In the genomic region with DNA sequence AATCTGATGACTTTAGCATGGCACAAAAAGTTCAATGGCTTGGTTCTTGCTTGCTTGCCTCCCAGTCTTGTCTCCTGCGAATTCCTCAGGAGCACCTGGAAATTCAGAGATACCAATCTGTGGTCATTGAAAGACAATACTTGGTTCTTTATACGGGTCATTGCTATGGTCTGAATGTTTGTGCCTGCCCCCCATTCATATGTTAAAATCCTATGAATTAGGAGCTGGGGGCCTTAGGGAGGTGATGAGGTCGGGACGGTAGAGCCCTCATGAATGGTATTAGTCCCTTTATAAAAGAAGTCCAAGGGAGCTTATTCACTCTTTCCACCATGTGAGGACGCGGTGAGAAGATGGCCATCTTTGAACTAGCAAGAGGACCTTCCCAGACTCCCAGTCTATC, we compare ENCODE assay signal across 34 cellular contexts.
"Had no signal": no experiment of that assay in that cellular context is flagged by ENCODE, and none has a peak within 500 bp of the region (broad histone marks: within the 10 kb centered on the region; RNA-seq: fewer than 3 reads in every experiment).

No MANE protein-coding gene starts in this region.

- H3K9me3 Mint-ChIP-seq: activated naive CD4-positive, alpha-beta T cell treated with anti-CD3 and anti-CD28 coated beads for 36 hours; activated naive CD4-positive, alpha-beta T cell treated with anti-CD3 and anti-CD28 coated beads, Interleukin-2, amount 50 U/mL, for 72 hours; activated T-cell treated with anti-CD3 and anti-CD28 coated beads, Interleukin-2, amount 50 U/mL, for 24 hours had no signal

- H3K27ac ChIP-seq: adrenal gland, body of pancreas, brain microvascular endothelial cell, breast epithelium, VCaP had no signal

- DNase-seq: activated CD4-positive, alpha-beta memory T cell treated with anti-CD3 and anti-CD28 coated beads, Interleukin-2, amount 10 ng/mL, durations not matched to agents 7 days and 5 days; activated CD4-positive, alpha-beta T cell treated with anti-CD3 and anti-CD28 coated beads for 1 hour; activated CD4-positive, alpha-beta T cell treated with anti-CD3 and anti-CD28 coated beads for 36 hours; activated CD4-positive, alpha-beta T cell treated with anti-CD3 and anti-CD28 coated beads for 48 hours; activated CD4-positive, alpha-beta T cell treated with anti-CD3 and anti-CD28 coated beads, Interleukin-2, amount 10 ng/mL, durations not matched to agents 7 days and 5 days; activated CD4-positive, alpha-beta T cell treated with anti-CD3 and anti-CD28 coated beads, Interleukin-2, amount 50 U/mL, for 48 hours; activated CD4-positive, CD25-positive, alpha-beta regulatory T cell; activated CD8-positive, alpha-beta memory T cell treated with anti-CD3 and anti-CD28 coated beads for 24 hours; activated CD8-positive, alpha-beta memory T cell treated with anti-CD3 and anti-CD28 coated beads, Interleukin-2, amount 10 ng/mL, durations not matched to agents 7 days and 5 days; activated CD8-positive, alpha-beta memory T cell treated with anti-CD3 and anti-CD28 coated beads, Interleukin-2, amount 50 U/mL, for 48 hours; activated CD8-positive, alpha-beta T cell treated with anti-CD3 and anti-CD28 coated beads, Interleukin-2, amount 10 ng/mL, durations not matched to agents 7 days and 5 days; activated effector memory CD4-positive, alpha-beta T cell treated with Interleukin-2 at 50 U/mL for 16 hours; activated gamma-delta T cell treated with Interleukin-2 at 50 U/mL for 16 hours; activated naive CD4-positive, alpha-beta T cell; activated naive CD4-positive, alpha-beta T cell treated with anti-CD3 and anti-CD28 coated beads for 36 hours; activated naive CD4-positive, alpha-beta T cell treated with anti-CD3 and anti-CD28 coated beads, Interleukin-2, amount 50 U/mL, for 16 hours; activated naive CD8-positive, alpha-beta T cell treated with anti-CD3 and anti-CD28 coated beads for 36 hours; activated T-cell treated with anti-CD3 and anti-CD28 coated beads, Interleukin-2, amount 50 U/mL, for 24 hours; activated T-cell treated with anti-CD3 and anti-CD28 coated beads, Interleukin-2, amount 50 U/mL, for 48 hours; adrenal gland; amniotic stem cell; aorta; body of pancreas; brain microvascular endothelial cell; central memory CD4-positive, alpha-beta T cell; T-helper 2 cell; T-helper 9 cell had no signal

- H3K27ac Mint-ChIP-seq: activated CD4-positive, alpha-beta memory T cell treated with anti-CD3 and anti-CD28 coated beads, Interleukin-2, amount 10 ng/mL, durations not matched to agents 7 days and 5 days; activated CD4-positive, alpha-beta T cell treated with anti-CD3 and anti-CD28 coated beads for 36 hours; activated CD4-positive, alpha-beta T cell treated with anti-CD3 and anti-CD28 coated beads, Interleukin-2, amount 10 ng/mL, durations not matched to agents 7 days and 5 days; activated CD8-positive, alpha-beta memory T cell treated with anti-CD3 and anti-CD28 coated beads, Interleukin-2, amount 10 ng/mL, durations not matched to agents 7 days and 5 days; activated CD8-positive, alpha-beta T cell treated with anti-CD3 and anti-CD28 coated beads, Interleukin-2, amount 10 ng/mL, durations not matched to agents 7 days and 5 days; activated naive CD4-positive, alpha-beta T cell treated with anti-CD3 and anti-CD28 coated beads for 36 hours; activated naive CD4-positive, alpha-beta T cell treated with anti-CD3 and anti-CD28 coated beads, Interleukin-2, amount 50 U/mL, for 72 hours; activated naive CD8-positive, alpha-beta T cell treated with anti-CD3 and anti-CD28 coated beads for 36 hours; activated T-cell treated with anti-CD3 and anti-CD28 coated beads, Interleukin-2, amount 50 U/mL, for 24 hours; activated T-helper 2 cell treated with anti-CD3 and anti-CD28 coated beads, Interferon-gamma antibody, Interleukin-2, Interleukin-4, amounts not matched to agents 10 μg/mL and 5 μg/mL and 100 μg/mL, durations not matched to agents 14 hours and 24 hours and 36 hours; T-helper 1 cell treated with Interleukin-12 subunit alpha and Interleukin-12 subunit beta and Interleukin-4 antibody, amounts not matched to agents 30 μg/mL and 1 μg/mL, for 36 hours; T-helper 2 cell treated with Interferon-gamma antibody and Interleukin-4, amounts not matched to agents 5 μg/mL and 100 μg/mL, for 36 hours had no signal

- ATAC-seq: activated CD4-positive, alpha-beta T cell treated with anti-CD3 and anti-CD28 coated beads for 36 hours; activated CD4-positive, CD25-positive, alpha-beta regulatory T cell treated with anti-CD3 and anti-CD28 coated beads, Interleukin-2, amount 50 U/mL, for 24 hours; activated CD8-positive, alpha-beta memory T cell treated with anti-CD3 and anti-CD28 coated beads, Interleukin-2, amount 10 ng/mL, durations not matched to agents 7 days and 5 days; activated CD8-positive, alpha-beta T cell treated with anti-CD3 and anti-CD28 coated beads, Interleukin-2, amount 10 ng/mL, durations not matched to agents 7 days and 5 days; activated naive CD4-positive, alpha-beta T cell treated with anti-CD3 and anti-CD28 coated beads, Interleukin-2, amount 50 U/mL, for 72 hours; body of pancreas had no signal

- H3K27me3 ChIP-seq: adrenal gland, body of pancreas, brain microvascular endothelial cell, breast epithelium had no signal

- H3K36me3 ChIP-seq: adrenal gland, brain microvascular endothelial cell, breast epithelium had no signal

- H3K4me1 Mint-ChIP-seq: activated CD4-positive, alpha-beta T cell treated with anti-CD3 and anti-CD28 coated beads for 36 hours; activated naive CD8-positive, alpha-beta T cell treated with anti-CD3 and anti-CD28 coated beads for 36 hours had no signal

- H3K4me1 ChIP-seq: adrenal gland, body of pancreas, breast epithelium had no signal

- H3K36me3 Mint-ChIP-seq: activated CD8-positive, alpha-beta memory T cell treated with anti-CD3 and anti-CD28 coated beads, Interleukin-2, amount 10 ng/mL, durations not matched to agents 7 days and 5 days; activated naive CD4-positive, alpha-beta T cell treated with anti-CD3 and anti-CD28 coated beads, Interleukin-2, amount 50 U/mL, for 72 hours; activated naive CD8-positive, alpha-beta T cell treated with anti-CD3 and anti-CD28 coated beads for 36 hours had no signal

- H3K4me3 ChIP-seq: adrenal gland, body of pancreas, breast epithelium had no signal

- H3K9me3 ChIP-seq: adrenal gland, body of pancreas, breast epithelium had no signal

- H3K4me3 Mint-ChIP-seq: activated CD4-positive, alpha-beta memory T cell treated with anti-CD3 and anti-CD28 coated beads, Interleukin-2, amount 10 ng/mL, durations not matched to agents 7 days and 5 days; activated CD4-positive, alpha-beta T cell treated with anti-CD3 and anti-CD28 coated beads for 36 hours; activated CD4-positive, alpha-beta T cell treated with anti-CD3 and anti-CD28 coated beads, Interleukin-2, amount 10 ng/mL, durations not matched to agents 7 days and 5 days; activated CD8-positive, alpha-beta memory T cell treated with anti-CD3 and anti-CD28 coated beads, Interleukin-2, amount 10 ng/mL, durations not matched to agents 7 days and 5 days; activated CD8-positive, alpha-beta T cell treated with anti-CD3 and anti-CD28 coated beads, Interleukin-2, amount 10 ng/mL, durations not matched to agents 7 days and 5 days; activated naive CD4-positive, alpha-beta T cell treated with anti-CD3 and anti-CD28 coated beads for 36 hours; activated naive CD8-positive, alpha-beta T cell treated with anti-CD3 and anti-CD28 coated beads for 36 hours; activated T-cell treated with anti-CD3 and anti-CD28 coated beads, Interleukin-2, amount 50 U/mL, for 24 hours; T-helper 1 cell treated with Interleukin-12 subunit alpha and Interleukin-12 subunit beta and Interleukin-4 antibody, amounts not matched to agents 30 μg/mL and 1 μg/mL, for 36 hours; T-helper 2 cell treated with Interferon-gamma antibody and Interleukin-4, amounts not matched to agents 5 μg/mL and 100 μg/mL, for 36 hours had no signal
